1 cellular context compared by ENCODE assay signal in the genomic region with DNA sequence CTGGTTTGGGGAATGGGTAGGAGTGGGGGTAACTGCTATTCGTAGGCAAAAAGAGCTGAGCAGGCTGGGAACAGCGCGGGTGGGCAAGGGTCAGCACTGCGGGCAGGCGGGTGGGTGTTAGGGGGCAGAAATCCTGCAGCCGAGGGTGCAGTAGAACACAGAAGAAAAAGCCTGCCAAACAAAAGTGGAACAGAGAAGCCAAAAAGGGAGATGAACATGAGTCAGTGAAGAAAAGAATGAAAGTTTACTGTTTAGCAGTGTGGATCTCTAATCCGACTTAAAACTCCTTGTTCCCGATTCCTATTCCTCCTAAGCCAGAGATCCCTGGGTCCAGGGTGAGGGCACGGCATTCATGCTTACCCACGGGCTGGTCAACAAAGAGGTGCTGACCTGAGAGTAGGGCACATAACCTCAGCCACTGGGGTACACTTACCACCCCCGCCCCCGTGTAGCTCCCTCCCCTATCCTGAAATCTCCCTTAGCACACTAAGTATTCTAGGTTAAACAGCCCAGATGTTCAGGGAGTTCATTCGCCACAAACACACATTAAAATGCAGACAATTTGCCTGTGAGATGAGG.
TF ChIP-seq lines count a peak whose summit lies in the region.

No MANE protein-coding gene starts in this region.

TF ChIP-seq in IMR-90, 13 proteins besides CTCF, POLR2A, EP300 and RAD21:
- TF ChIP-seq, protein P1, sequence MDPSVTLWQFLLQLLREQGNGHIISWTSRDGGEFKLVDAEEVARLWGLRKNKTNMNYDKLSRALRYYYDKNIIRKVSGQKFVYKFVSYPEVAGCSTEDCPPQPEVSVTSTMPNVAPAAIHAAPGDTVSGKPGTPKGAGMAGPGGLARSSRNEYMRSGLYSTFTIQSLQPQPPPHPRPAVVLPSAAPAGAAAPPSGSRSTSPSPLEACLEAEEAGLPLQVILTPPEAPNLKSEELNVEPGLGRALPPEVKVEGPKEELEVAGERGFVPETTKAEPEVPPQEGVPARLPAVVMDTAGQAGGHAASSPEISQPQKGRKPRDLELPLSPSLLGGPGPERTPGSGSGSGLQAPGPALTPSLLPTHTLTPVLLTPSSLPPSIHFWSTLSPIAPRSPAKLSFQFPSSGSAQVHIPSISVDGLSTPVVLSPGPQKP (IDR thresholded peaks at IDR 0.05; ENCODE audit: borderline replicate concordance, low read depth, low read length): no peak
- TF ChIP-seq CHD1 (IDR thresholded peaks at IDR 0.05; ENCODE audit: low read depth, low read length): no peak
- TF ChIP-seq, protein P2, sequence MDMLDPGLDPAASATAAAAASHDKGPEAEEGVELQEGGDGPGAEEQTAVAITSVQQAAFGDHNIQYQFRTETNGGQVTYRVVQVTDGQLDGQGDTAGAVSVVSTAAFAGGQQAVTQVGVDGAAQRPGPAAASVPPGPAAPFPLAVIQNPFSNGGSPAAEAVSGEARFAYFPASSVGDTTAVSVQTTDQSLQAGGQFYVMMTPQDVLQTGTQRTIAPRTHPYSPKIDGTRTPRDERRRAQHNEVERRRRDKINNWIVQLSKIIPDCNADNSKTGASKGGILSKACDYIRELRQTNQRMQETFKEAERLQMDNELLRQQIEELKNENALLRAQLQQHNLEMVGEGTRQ (IDR thresholded peaks at IDR 0.05; ENCODE audit: low read depth, low read length): no peak
- TF ChIP-seq RFX5 (IDR thresholded peaks at IDR 0.05; ENCODE audit: low read depth, low read length): no peak
TF ChIP-seq in IMR-90: peak in this region for 0.
